ENCODE assay signal across 36 cellular contexts in the genomic region with DNA sequence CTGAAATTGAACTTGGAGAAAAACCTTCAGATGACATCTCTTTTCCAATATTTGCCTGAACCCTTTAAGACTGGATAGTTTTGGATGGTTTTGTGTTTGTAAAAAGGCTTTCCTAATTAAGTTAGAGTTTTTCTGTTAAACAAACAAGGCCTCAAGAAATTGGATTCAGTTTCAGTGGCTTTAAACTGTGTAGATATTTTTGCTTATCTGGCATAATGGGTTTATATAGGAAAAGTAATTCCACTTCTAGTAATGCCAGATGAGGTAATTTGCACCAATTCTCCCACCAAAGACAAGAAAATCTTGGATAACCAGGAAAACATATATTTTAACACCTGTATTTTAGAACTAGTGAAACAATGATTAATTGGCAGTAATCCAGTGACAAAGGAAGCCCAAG. TPM values are rescaled to one million over a fixed set of nuclear protein-coding genes. Genes with fewer than 3 reads are reported as not detected.
"Had no signal": no experiment of that assay in that cellular context is flagged by ENCODE, and none has a peak within 500 bp of the region (broad histone marks: within the 10 kb centered on the region; RNA-seq: fewer than 3 reads in every experiment).

No MANE protein-coding gene starts in this region.

- H3K36me3 ChIP-seq: adrenal gland, brain microvascular endothelial cell, breast epithelium had no signal

- H3K4me3 ChIP-seq: adrenal gland, body of pancreas, breast epithelium had no signal

- DNase-seq: activated B cell treated with CpG ODN at 0.5 μM for 24 hours; activated CD4-positive, alpha-beta memory T cell treated with anti-CD3 and anti-CD28 coated beads for 36 hours; activated CD4-positive, alpha-beta T cell treated with anti-CD3 and anti-CD28 coated beads for 4 hours; activated CD4-positive, alpha-beta T cell treated with anti-CD3 and anti-CD28 coated beads, Interleukin-2, amount 10 ng/mL, durations not matched to agents 24 days and 14 days; activated CD4-positive, alpha-beta T cell treated with anti-CD3 and anti-CD28 coated beads, Interleukin-2, amount 50 U/mL, for 1 hour; activated CD4-positive, alpha-beta T cell treated with anti-CD3 and anti-CD28 coated beads, Interleukin-2, amount 50 U/mL, for 4 hours; activated CD4-positive, CD25-positive, alpha-beta regulatory T cell treated with anti-CD3 and anti-CD28 coated beads, Interleukin-2, amount 50 U/mL, for 72 hours; activated CD8-positive, alpha-beta memory T cell treated with anti-CD3 and anti-CD28 coated beads, Interleukin-2, amount 50 U/mL, for 4 hours; activated CD8-positive, alpha-beta T cell treated with anti-CD3 and anti-CD28 coated beads for 36 hours; activated effector memory CD4-positive, alpha-beta T cell treated with anti-CD3 and anti-CD28 coated beads, Interleukin-2, amount 50 U/mL, for 16 hours; activated gamma-delta T cell treated with Interleukin-2 at 50 U/mL for 16 hours; activated naive CD4-positive, alpha-beta T cell; activated naive CD4-positive, alpha-beta T cell treated with anti-CD3 and anti-CD28 coated beads for 36 hours; activated naive CD4-positive, alpha-beta T cell treated with anti-CD3 and anti-CD28 coated beads, Interleukin-2, amount 50 U/mL, for 16 hours; activated naive CD8-positive, alpha-beta T cell treated with anti-CD3 and anti-CD28 coated beads for 36 hours; activated T-cell treated with anti-CD3 and anti-CD28 coated beads for 4 hours; activated T-cell treated with anti-CD3 and anti-CD28 coated beads, Interleukin-2, amount 50 U/mL, for 1 hour; activated T-cell treated with anti-CD3 and anti-CD28 coated beads, Interleukin-2, amount 50 U/mL, for 4 hours; activated T-cell treated with anti-CD3 and anti-CD28 coated beads, Interleukin-2, amount 50 U/mL, for 72 hours; adrenal gland; amniotic stem cell; aorta; body of pancreas; brain microvascular endothelial cell; central memory CD4-positive, alpha-beta T cell; T-helper 1 cell; T-helper 2 cell; T-helper 9 cell had no signal

- FAIRE-seq: astrocyte, TTC549 had no signal

- H3K9me3 ChIP-seq: adrenal gland, body of pancreas, breast epithelium had no signal

- H3K4me1 ChIP-seq: adrenal gland, body of pancreas, breast epithelium had no signal

- H3K27ac ChIP-seq: adrenal gland, body of pancreas, brain microvascular endothelial cell, breast epithelium, VCaP had no signal

- H3K27me3 ChIP-seq: adrenal gland, body of pancreas, brain microvascular endothelial cell, breast epithelium had no signal

- ATAC-seq: activated CD8-positive, alpha-beta T cell treated with anti-CD3 and anti-CD28 coated beads for 36 hours; activated naive CD4-positive, alpha-beta T cell treated with anti-CD3 and anti-CD28 coated beads, Interleukin-2, amount 50 U/mL, for 72 hours; activated T-cell treated with anti-CD3 and anti-CD28 coated beads, Interleukin-2, amount 50 U/mL, for 4 hours; activated T-cell treated with anti-CD3 and anti-CD28 coated beads, Interleukin-2, amount 50 U/mL, for 72 hours; activated T-helper 17 cell treated with anti-CD3 and anti-CD28 coated beads, Interleukin-2, amount 50 U/mL, for 72 hours; body of pancreas had no signal

RNA-seq across cellular contexts. Expression of a gene that starts 12.0 kb away (rescaled TPM):
- total RNA-seq: activated B cell treated with CpG ODN at 0.5 μM for 24 hours; activated CD4-positive, alpha-beta memory T cell treated with anti-CD3 and anti-CD28 coated beads for 36 hours; activated CD4-positive, alpha-beta T cell treated with anti-CD3 and anti-CD28 coated beads, Interleukin-2, amount 10 ng/mL, durations not matched to agents 24 days and 14 days; activated CD8-positive, alpha-beta memory T cell treated with anti-CD3 and anti-CD28 coated beads for 36 hours; activated CD8-positive, alpha-beta T cell treated with anti-CD3 and anti-CD28 coated beads for 36 hours; activated naive CD4-positive, alpha-beta T cell treated with anti-CD3 and anti-CD28 coated beads for 36 hours; activated naive CD4-positive, alpha-beta T cell treated with anti-CD3 and anti-CD28 coated beads, Interleukin-2, amount 50 U/mL, for 72 hours; activated naive CD8-positive, alpha-beta T cell treated with anti-CD3 and anti-CD28 coated beads for 36 hours; activated T-cell treated with anti-CD3 and anti-CD28 coated beads, Interleukin-2, amount 50 U/mL, for 4 hours; activated T-cell treated with anti-CD3 and anti-CD28 coated beads, Interleukin-2, amount 50 U/mL, for 72 hours; activated T-helper 1 cell treated with anti-CD3 and anti-CD28 coated beads, Interleukin-12 subunit alpha, Interleukin-12 subunit beta, Interleukin-2, Interleukin-4 antibody, amounts not matched to agents 30 ng/mL and 10 ng/mL and 1 ng/mL, durations not matched to agents 14 hours and 24 hours and 36 hours; activated T-helper 17 cell treated with anti-CD3 and anti-CD28 coated beads, Interleukin-2, amount 50 U/mL, for 72 hours; astrocyte; body of pancreas had no signal
